8 cellular contexts compared by ENCODE assay signal in the genomic region with DNA sequence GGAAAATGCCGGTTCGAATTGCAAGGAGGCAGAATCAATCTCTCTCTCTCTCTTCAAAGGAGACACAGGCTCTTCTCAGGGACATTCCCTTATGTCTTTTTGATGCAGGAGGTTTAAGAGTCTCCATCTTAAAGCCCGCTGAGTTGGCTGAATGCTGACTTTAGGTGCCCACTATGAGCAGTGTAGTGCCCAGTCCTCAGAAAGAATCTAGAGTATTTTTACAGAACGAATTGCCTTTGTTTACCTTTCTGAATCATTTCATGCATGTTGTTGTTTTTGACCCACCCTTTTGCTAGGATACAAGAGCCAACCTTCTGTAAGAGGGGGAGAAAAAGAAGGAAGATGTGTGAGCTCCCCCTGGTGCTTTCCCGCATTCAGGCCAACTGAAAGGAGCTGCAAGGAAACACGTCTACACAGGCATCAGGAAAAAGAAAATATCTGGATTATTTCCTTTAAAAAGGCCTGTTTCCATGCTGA.
DNase-seq lines count a peak whose midpoint lies in the region; ATAC-seq, FAIRE-seq and TF ChIP-seq lines count a peak whose summit lies in the region.

No MANE protein-coding gene starts in this region.

- no peak overlapping the region for H3K27ac Mint-ChIP-seq in activated T-helper 17 cell treated with anti-CD3 and anti-CD28 coated beads, Interleukin-2, amount 50 U/mL, for 72 hours

- WGBS in GM12878 (ENCODE audit: insufficient coverage, insufficient replicate concordance, low lambda C conversion rate, missing lambda C conversion rate) = 51% methylated on average over 6 of the region's 6 CpGs

- FAIRE-seq in GM12878 (lab: Jason Lieb, UNC) (no peak), RCC 7860 (lab: Jason Lieb, UNC) (no peak)

- peaks cover 15% of the 10 kb centered on the region for H3K27me3 Mint-ChIP-seq in activated T-helper 17 cell treated with anti-CD3 and anti-CD28 coated beads, Interleukin-2, amount 50 U/mL, for 72 hours

- TF ChIP-seq RAD21 in GM12878 (IDR thresholded peaks at IDR 0.05; ENCODE audit: insufficient read depth, low read depth, low read length) = 0 out of 2 replicates have a peak, but pooled peaks have one; percentile 22

- no peak for ATAC-seq in GM12878
- no peak for ATAC-seq in activated T-helper 17 cell treated with anti-CD3 and anti-CD28 coated beads, Interleukin-2, amount 50 U/mL, for 72 hours (replicated peaks)

- POLR2A ChIA-PET in GM12878 (lab: Charles Lee) = no interaction called here

- in situ Hi-C loops in GM12878 (cut with MboI) = no loop called here

- H3K79me2 ChIP-seq in GM12878 (ENCODE audit: control insufficient read depth, insufficient read depth, low read length) = no peaks in the 10 kb centered on the region

- H3K4me1 Mint-ChIP-seq in activated T-helper 17 cell treated with anti-CD3 and anti-CD28 coated beads, Interleukin-2, amount 50 U/mL, for 72 hours = no peaks in the 10 kb centered on the region

- H2AFZ ChIP-seq in GM12878 (ENCODE audit: control insufficient read depth, low read depth, low read length) = no peak overlapping the region

- no peaks in the 10 kb centered on the region for H3K9me3 ChIP-seq in GM12878 (replicated peaks; ENCODE audit: control insufficient read depth, insufficient read depth, low read length)
- no peaks in the 10 kb centered on the region for H3K9me3 ChIP-seq in iPS-20b (ENCODE audit: insufficient read depth, low read depth, low read length)

- H3K9me3 Mint-ChIP-seq in activated T-helper 17 cell treated with anti-CD3 and anti-CD28 coated beads, Interleukin-2, amount 50 U/mL, for 72 hours = peaks cover 3% of the 10 kb centered on the region

- SMC1A ChIA-PET in GM12878 (lab: Charles Lee; ENCODE audit: uncharacterized antibody, unreplicated experiment) = no interaction called here

- no peak overlapping the region for H3K4me2 ChIP-seq in GM12878 (ENCODE audit: control insufficient read depth, insufficient read depth)

- DNase-seq in EH (ENCODE audit: low read depth) = peak; percentile 79
- DNase-seq in NCI-H146 treated with DMSO at 0.1 percent for 48 hours (lab: John Stamatoyannopoulos, UW; ENCODE audit: unreplicated experiment) = peak; percentile 82
- DNase-seq in GM12878 (ENCODE audit: low read depth, low spot score) = no peak
- DNase-seq in superior temporal gyrus (ENCODE audit: extremely low spot score) = peak; percentile 90
- DNase-seq in RCC 7860 (ENCODE audit: low spot score) = no peak
- no peak for DNase-seq in SIG-M5 (lab: John Stamatoyannopoulos, UW)

- no TSS peak for BruUV-seq in GM12878 (replicated peaks; lab: Mats Ljungman, UMichigan)

- no peak for TF ChIP-seq EP300 in GM12878 (IDR thresholded peaks at IDR 0.05; ENCODE audit: borderline replicate concordance in 1 of 2, control insufficient read depth in 1 of 2, low read depth in 2 of 2, low read length in 2 of 2)

- H4K20me1 ChIP-seq in GM12878 (ENCODE audit: control insufficient read depth, insufficient read depth) = no peaks in the 10 kb centered on the region

- H3K4me3 ChIP-seq in GM12878 = no peak overlapping the region
- H3K4me3 ChIP-seq in iPS-20b (ENCODE audit: low read length) = peak overlapping the region; percentile 77; the same call in 1 of the 2 replicates

- H3K9ac ChIP-seq in GM12878 (ENCODE audit: control insufficient read depth, insufficient read depth, low read length) = no peak overlapping the region
- H3K9ac ChIP-seq in iPS-20b (ENCODE audit: low read depth, low read length) = no peak overlapping the region

- no peak for TF ChIP-seq POLR2A in GM12878 (IDR thresholded peaks at IDR 0.05; ENCODE audit: low read depth, low read length)

- TF ChIP-seq CTCF in GM12878 (IDR thresholded peaks at IDR 0.05 in 2 of 3, conservative IDR thresholded peaks at IDR 0.05 in 1 of 3; ENCODE audit: control insufficient read depth in 2 of 3, extremely low read depth in 1 of 3, insufficient read depth in 1 of 3, low read depth in 3 of 3, low read length in 3 of 3) = 0 out of 6 replicates have a peak, but pooled peaks of 1 of the 3 experiments have one; percentile 5

- intact Hi-C loops in GM12878 (cut with micrococcal nuclease; ENCODE audit: unreplicated experiment) = loop anchor here (1.0 kb wide), 1 partner anchor 366 kb away; no protein-coding TSS in a partner anchor

- H3K27me3 ChIP-seq in GM12878 (replicated peaks in 1 of 2; ENCODE audit: control insufficient read depth in 2 of 2, insufficient read depth in 2 of 2, low read length in 1 of 2) (peaks cover 0 to 23% of the 10 kb centered on the region in 2 experiments; a peak in 3 of 4 replicates), iPS-20b (ENCODE audit: insufficient read depth, low read length) (peaks cover 21% of the 10 kb centered on the region)

- CTCF ChIA-PET in GM12878 (lab: Yijun Ruan, JAX) = interaction anchor here (0.7 kb wide), 1 partner anchor 12 kb away, joined by 3 read pairs; no protein-coding TSS in a partner anchor

- H3K36me3 Mint-ChIP-seq in activated T-helper 17 cell treated with anti-CD3 and anti-CD28 coated beads, Interleukin-2, amount 50 U/mL, for 72 hours (ENCODE audit: low read depth) = no peaks in the 10 kb centered on the region

- H3K4me1 ChIP-seq in GM12878 (ENCODE audit: control insufficient read depth, insufficient read depth, low read length) (no peaks in the 10 kb centered on the region), iPS-20b (ENCODE audit: insufficient read depth, low read length) (peaks cover 28% of the 10 kb centered on the region; the same call in 1 of the 2 replicates)

- H3K4me3 Mint-ChIP-seq in activated T-helper 17 cell treated with anti-CD3 and anti-CD28 coated beads, Interleukin-2, amount 50 U/mL, for 72 hours = no peak overlapping the region

- H3K27ac ChIP-seq in GM12878 (ENCODE audit: control insufficient read depth, insufficient read depth) (no peak overlapping the region), iPS-20b (ENCODE audit: low read length) (no peak overlapping the region)

- RAD21 ChIA-PET in GM12878 (lab: Charles Lee; ENCODE audit: unreplicated experiment) = no interaction called here

- H3K36me3 ChIP-seq in GM12878 (ENCODE audit: control insufficient read depth in 2 of 2, insufficient read depth in 2 of 2, low read length in 1 of 2) = no peaks in the 10 kb centered on the region
- H3K36me3 ChIP-seq in iPS-20b (ENCODE audit: insufficient read depth, low read depth, low read length) = no peaks in the 10 kb centered on the region

TF ChIP-seq in GM12878, 131 proteins besides CTCF, POLR2A, EP300 and RAD21:
- TF ChIP-seq ETV6 (conservative IDR thresholded peaks at IDR 0.05 in 1 of 2, IDR thresholded peaks at IDR 0.05 in 1 of 2; ENCODE audit: borderline replicate concordance in 1 of 2, low read depth in 1 of 2) = no peak
- peak; percentile 56; the same call in 1 of the 2 replicates for TF ChIP-seq ZSCAN29 (IDR thresholded peaks at IDR 0.05)

Comparison
In these comparisons a context has a peak if more than half of its experiments do, and no peak if none do; other contexts are left out.
1. DNase-seq: peak in EH (single experiment), NCI-H146 treated with DMSO at 0.1 percent for 48 hours (single experiment) and superior temporal gyrus (single experiment); none in GM12878 (single experiment), RCC 7860 (single experiment) and SIG-M5 (single experiment).